ENCODE assay signal across 8 cellular contexts in genomic region chr16:56547120-56547948, GRCh38. TPM values are rescaled to one million over a fixed set of nuclear protein-coding genes. Genes with fewer than 3 reads are reported as not detected.
A peak's percentile ranks its signal among the peaks of the same experiment; 100 is the strongest.
DNase-seq lines count a peak whose midpoint lies in the region; ATAC-seq and TF ChIP-seq lines count a peak whose summit lies in the region.

No MANE protein-coding gene starts in this region.

- H3K4me1 ChIP-seq in ES-I3 (ENCODE audit: insufficient read depth, low read length) (peaks cover 19% of the 10 kb centered on the region), Peyer's patch (no peaks in the 10 kb centered on the region)

- H3K27ac ChIP-seq in Peyer's patch: no peak overlapping the region

- no peaks in the 10 kb centered on the region for H3K27me3 ChIP-seq in Peyer's patch

- no peak for TF ChIP-seq CTCF in Peyer's patch (IDR thresholded peaks at IDR 0.05)

- H3K9me3 ChIP-seq in ES-I3 (ENCODE audit: control insufficient read depth, insufficient read depth, low read length) (no peaks in the 10 kb centered on the region), Peyer's patch (no peaks in the 10 kb centered on the region)

- no peak for TF ChIP-seq POLR2A in Peyer's patch (IDR thresholded peaks at IDR 0.05)

- H3K9ac ChIP-seq in ES-I3 (ENCODE audit: low read depth, low read length): peak overlapping the region; percentile 30

- ATAC-seq in HG02973 (IDR thresholded peaks at IDR 0.05; ENCODE audit: unreplicated experiment): no peak
- no peak for ATAC-seq in GM18511 (IDR thresholded peaks at IDR 0.05; ENCODE audit: unreplicated experiment)

- H3K4me3 ChIP-seq in Peyer's patch: no peak overlapping the region

- DNase-seq in NCI-H2029 treated with DMSO at 0.1 percent for 48 hours (lab: John Stamatoyannopoulos, UW): peak; percentile 9
- peak; percentile 40 for DNase-seq in epidermal melanocyte (ENCODE audit: insufficient read length, low spot score)
- peak; percentile 9 for DNase-seq in non-pigmented ciliary epithelial cell (ENCODE audit: low read depth)
- no peak for DNase-seq in Peyer's patch
- DNase-seq in T1000 (lab: John Stamatoyannopoulos, UW): no peak

- H3K36me3 ChIP-seq in ES-I3 (ENCODE audit: insufficient read depth, low read length): no peaks in the 10 kb centered on the region
- H3K36me3 ChIP-seq in Peyer's patch: no peaks in the 10 kb centered on the region

RNA-seq across cellular contexts. Expression of gene MT4, which starts 17.5 kb away (rescaled TPM):
- not detected for total RNA-seq in Peyer's patch

RNA-seq across cellular contexts. Expression of gene BBS2, which starts 27.5 kb away (rescaled TPM):
- 10 to 100 TPM; 22.9 to 66.0 (median 39.6) TPM for total RNA-seq in Peyer's patch

RNA-seq across cellular contexts. Expression of gene MT3, which starts 42.0 kb away (rescaled TPM):
- not detected for total RNA-seq in Peyer's patch

Comparison
In these comparisons a context has a peak if more than half of its experiments do, and no peak if none do; other contexts are left out.
1. DNase-seq: peak in NCI-H2029 treated with DMSO at 0.1 percent for 48 hours (single experiment), epidermal melanocyte (single experiment) and non-pigmented ciliary epithelial cell (single experiment); none in Peyer's patch (0 of 3) and T1000 (single experiment).